1 cellular context compared by ENCODE assay signal in the genomic region with DNA sequence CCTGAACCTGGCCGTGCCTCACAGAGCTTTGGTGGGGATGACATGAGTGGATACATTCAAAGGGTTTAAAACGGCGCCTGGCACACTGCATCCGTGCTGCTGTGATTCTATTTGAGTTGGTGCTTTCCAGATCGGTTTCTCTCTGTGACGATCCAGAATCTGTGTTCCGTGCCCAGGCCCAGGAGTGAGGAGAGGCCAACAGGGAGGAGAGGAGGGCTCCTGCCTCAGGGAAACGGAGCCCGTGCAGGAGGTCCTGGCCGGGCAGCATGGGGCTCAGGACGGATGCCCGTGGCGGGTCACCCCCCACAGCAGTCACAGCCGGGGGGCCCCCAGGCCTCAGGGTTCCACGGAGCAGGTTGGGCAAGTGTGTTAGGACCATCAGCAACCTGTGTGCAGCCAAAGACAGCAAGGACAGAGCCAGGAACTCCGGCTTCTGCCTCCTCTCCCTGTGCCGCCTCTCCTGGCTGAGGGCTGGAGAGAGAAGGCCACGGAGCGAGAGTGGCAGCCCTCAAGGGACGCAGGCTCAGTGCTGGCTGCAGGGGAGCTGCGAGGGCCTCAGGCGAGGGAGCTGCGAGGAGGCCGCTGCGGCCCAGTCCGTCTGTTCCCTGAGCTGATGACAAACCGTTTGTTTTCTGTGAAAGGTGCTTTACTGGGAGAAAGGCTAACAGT.
TF ChIP-seq lines count a peak whose summit lies in the region.

No MANE protein-coding gene starts in this region.

TF ChIP-seq in H1, 55 proteins besides CTCF, POLR2A, EP300 and RAD21 (continued from another document):
- TF ChIP-seq CEBPB (IDR thresholded peaks at IDR 0.05; ENCODE audit: low read depth, low read length) (no peak), RNF2 (IDR thresholded peaks at IDR 0.05; ENCODE audit: borderline replicate concordance, low read depth, low read length, missing control alignments, poor library complexity, severe bottlenecking) (no peak), CBX5 (IDR thresholded peaks at IDR 0.05; ENCODE audit: low read depth, low read length) (no peak), FOSL1 (IDR thresholded peaks at IDR 0.05; ENCODE audit: insufficient read depth, low read depth, low read length) (no peak), NRF1 (IDR thresholded peaks at IDR 0.05; ENCODE audit: low read depth, low read length) (no peak), EGR1 (IDR thresholded peaks at IDR 0.05; ENCODE audit: borderline replicate concordance, low read depth, low read length) (no peak), RFX5 (IDR thresholded peaks at IDR 0.05; ENCODE audit: borderline replicate concordance, low read depth, low read length) (no peak), BACH1 (IDR thresholded peaks at IDR 0.05; ENCODE audit: low read length) (no peak), POU5F1 (IDR thresholded peaks at IDR 0.05; ENCODE audit: low read depth, low read length) (no peak), TBP (IDR thresholded peaks at IDR 0.05; ENCODE audit: low read depth, low read length) (no peak), CREB1 (IDR thresholded peaks at IDR 0.05) (no peak)
- TF ChIP-seq, protein P1, sequence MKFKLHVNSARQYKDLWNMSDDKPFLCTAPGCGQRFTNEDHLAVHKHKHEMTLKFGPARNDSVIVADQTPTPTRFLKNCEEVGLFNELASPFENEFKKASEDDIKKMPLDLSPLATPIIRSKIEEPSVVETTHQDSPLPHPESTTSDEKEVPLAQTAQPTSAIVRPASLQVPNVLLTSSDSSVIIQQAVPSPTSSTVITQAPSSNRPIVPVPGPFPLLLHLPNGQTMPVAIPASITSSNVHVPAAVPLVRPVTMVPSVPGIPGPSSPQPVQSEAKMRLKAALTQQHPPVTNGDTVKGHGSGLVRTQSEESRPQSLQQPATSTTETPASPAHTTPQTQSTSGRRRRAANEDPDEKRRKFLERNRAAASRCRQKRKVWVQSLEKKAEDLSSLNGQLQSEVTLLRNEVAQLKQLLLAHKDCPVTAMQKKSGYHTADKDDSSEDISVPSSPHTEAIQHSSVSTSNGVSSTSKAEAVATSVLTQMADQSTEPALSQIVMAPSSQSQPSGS (IDR thresholded peaks at IDR 0.05; ENCODE audit: low read length), result no peak
